1 cellular context compared by ENCODE assay signal in genomic region chr6:162409986-162410715, GRCh38.
TF ChIP-seq lines count a peak whose summit lies in the region.

No MANE protein-coding gene starts in this region.

TF ChIP-seq in SK-N-SH, 30 proteins besides CTCF, POLR2A, EP300 and RAD21:
- no peak for TF ChIP-seq ZBTB33 (IDR thresholded peaks at IDR 0.05; ENCODE audit: borderline replicate concordance, low read depth)
- no peak for TF ChIP-seq TEAD4 (IDR thresholded peaks at IDR 0.05; ENCODE audit: borderline replicate concordance, insufficient read depth)
- no peak for TF ChIP-seq MXI1 (IDR thresholded peaks at IDR 0.05; ENCODE audit: low read depth, low read length)
- 0 out of 2 replicates have a peak, but pooled peaks have one; percentile 13 for TF ChIP-seq GATA2 (CRISPR knock-in tag; IDR thresholded peaks at IDR 0.05)
